Comparison of ENCODE assay signal across 2 cellular contexts in the genomic region with DNA sequence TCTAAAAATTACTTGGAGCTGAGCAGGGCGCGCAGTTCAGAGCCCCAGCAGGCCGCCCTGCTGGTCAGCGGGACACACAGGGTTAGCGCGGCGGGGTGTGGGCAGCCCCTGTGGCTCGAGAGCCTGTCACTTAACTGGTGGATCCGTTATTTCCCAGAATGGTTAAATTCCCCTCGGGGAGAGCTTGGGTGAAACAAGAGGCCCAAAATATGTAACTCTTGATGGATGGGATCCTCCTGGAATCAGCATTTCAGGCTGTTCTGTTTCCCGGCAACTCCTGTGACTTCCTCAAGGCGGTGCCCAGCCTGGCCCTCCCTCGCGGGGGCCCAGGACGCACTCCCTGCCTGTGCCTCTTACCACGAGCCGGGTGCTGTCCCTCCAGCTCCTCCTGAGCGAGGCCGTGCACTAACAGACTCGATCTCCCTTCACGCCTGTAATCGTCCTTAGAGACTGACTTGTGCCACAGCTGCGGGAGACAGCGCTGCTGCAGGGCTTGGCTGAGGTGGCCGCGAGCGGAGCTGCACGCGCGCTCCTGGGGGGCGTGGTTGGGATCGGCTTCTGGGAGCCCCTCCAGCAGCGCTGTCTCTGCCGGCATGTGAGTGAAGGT.
TF ChIP-seq lines count a peak whose summit lies in the region.

No MANE protein-coding gene starts in this region.

TF ChIP-seq in HCT116, 20 proteins besides CTCF, POLR2A, EP300 and RAD21:
- no peak for TF ChIP-seq CBX3 (IDR thresholded peaks at IDR 0.05; ENCODE audit: low read depth)
- TF ChIP-seq JUND (IDR thresholded peaks at IDR 0.05) = no peak
- TF ChIP-seq ZBTB33 (IDR thresholded peaks at IDR 0.05; ENCODE audit: extremely low read depth, insufficient replicate concordance, low read length) = no peak
- TF ChIP-seq TCF7L2 (IDR thresholded peaks at IDR 0.05; ENCODE audit: borderline replicate concordance, extremely low read depth, insufficient read depth, insufficient read length) = no peak
- TF ChIP-seq FOSL1 (IDR thresholded peaks at IDR 0.05; ENCODE audit: low read depth) = no peak
- TF ChIP-seq ZNF274 (IDR thresholded peaks at IDR 0.05; ENCODE audit: low read depth, low read length) = no peak
- TF ChIP-seq ZFX (IDR thresholded peaks at IDR 0.05) = no peak
- TF ChIP-seq, protein P1, sequence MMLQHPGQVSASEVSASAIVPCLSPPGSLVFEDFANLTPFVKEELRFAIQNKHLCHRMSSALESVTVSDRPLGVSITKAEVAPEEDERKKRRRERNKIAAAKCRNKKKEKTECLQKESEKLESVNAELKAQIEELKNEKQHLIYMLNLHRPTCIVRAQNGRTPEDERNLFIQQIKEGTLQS (IDR thresholded peaks at IDR 0.05) = no peak
- TF ChIP-seq EGR1 (IDR thresholded peaks at IDR 0.05; ENCODE audit: low read depth) = no peak
- no peak for TF ChIP-seq SIN3A (IDR thresholded peaks at IDR 0.05; ENCODE audit: low read depth)
- TF ChIP-seq, protein P2, sequence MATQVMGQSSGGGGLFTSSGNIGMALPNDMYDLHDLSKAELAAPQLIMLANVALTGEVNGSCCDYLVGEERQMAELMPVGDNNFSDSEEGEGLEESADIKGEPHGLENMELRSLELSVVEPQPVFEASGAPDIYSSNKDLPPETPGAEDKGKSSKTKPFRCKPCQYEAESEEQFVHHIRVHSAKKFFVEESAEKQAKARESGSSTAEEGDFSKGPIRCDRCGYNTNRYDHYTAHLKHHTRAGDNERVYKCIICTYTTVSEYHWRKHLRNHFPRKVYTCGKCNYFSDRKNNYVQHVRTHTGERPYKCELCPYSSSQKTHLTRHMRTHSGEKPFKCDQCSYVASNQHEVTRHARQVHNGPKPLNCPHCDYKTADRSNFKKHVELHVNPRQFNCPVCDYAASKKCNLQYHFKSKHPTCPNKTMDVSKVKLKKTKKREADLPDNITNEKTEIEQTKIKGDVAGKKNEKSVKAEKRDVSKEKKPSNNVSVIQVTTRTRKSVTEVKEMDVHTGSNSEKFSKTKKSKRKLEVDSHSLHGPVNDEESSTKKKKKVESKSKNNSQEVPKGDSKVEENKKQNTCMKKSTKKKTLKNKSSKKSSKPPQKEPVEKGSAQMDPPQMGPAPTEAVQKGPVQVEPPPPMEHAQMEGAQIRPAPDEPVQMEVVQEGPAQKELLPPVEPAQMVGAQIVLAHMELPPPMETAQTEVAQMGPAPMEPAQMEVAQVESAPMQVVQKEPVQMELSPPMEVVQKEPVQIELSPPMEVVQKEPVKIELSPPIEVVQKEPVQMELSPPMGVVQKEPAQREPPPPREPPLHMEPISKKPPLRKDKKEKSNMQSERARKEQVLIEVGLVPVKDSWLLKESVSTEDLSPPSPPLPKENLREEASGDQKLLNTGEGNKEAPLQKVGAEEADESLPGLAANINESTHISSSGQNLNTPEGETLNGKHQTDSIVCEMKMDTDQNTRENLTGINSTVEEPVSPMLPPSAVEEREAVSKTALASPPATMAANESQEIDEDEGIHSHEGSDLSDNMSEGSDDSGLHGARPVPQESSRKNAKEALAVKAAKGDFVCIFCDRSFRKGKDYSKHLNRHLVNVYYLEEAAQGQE (IDR thresholded peaks at IDR 0.05; ENCODE audit: low read depth) = no peak
- TF ChIP-seq YY1 (IDR thresholded peaks at IDR 0.05; ENCODE audit: extremely low read depth, insufficient replicate concordance, low read depth, low read length) = no peak
- no peak for TF ChIP-seq EZH2phosphoT487 (IDR thresholded peaks at IDR 0.05; ENCODE audit: borderline replicate concordance)
- TF ChIP-seq CEBPB (IDR thresholded peaks at IDR 0.05; ENCODE audit: low read depth) = no peak
- TF ChIP-seq MAX (IDR thresholded peaks at IDR 0.05) = no peak
- no peak for TF ChIP-seq POLR2AphosphoS5 (IDR thresholded peaks at IDR 0.05; ENCODE audit: low read depth, low read length)
- TF ChIP-seq EZH2 (IDR thresholded peaks at IDR 0.05) = no peak
- TF ChIP-seq ELF1 (IDR thresholded peaks at IDR 0.05; ENCODE audit: borderline replicate concordance, low read depth) = no peak
- no peak for TF ChIP-seq SP1 (IDR thresholded peaks at IDR 0.05; ENCODE audit: low read depth)
- no peak for TF ChIP-seq SRF (IDR thresholded peaks at IDR 0.05; ENCODE audit: low read depth)

TF ChIP-seq in WTC11, 78 proteins besides CTCF, POLR2A, EP300 and RAD21:
- TF ChIP-seq CREM (CRISPR knock-in tag; IDR thresholded peaks at IDR 0.05) (no peak), MLX (CRISPR knock-in tag; IDR thresholded peaks at IDR 0.05) (no peak), ERG (CRISPR knock-in tag; IDR thresholded peaks at IDR 0.05) (no peak), SMAD4 (CRISPR knock-in tag; IDR thresholded peaks at IDR 0.05) (no peak), TEAD1 (CRISPR knock-in tag; IDR thresholded peaks at IDR 0.05) (no peak), HMGA2 (CRISPR knock-in tag; IDR thresholded peaks at IDR 0.05) (no peak), TCF7 (CRISPR knock-in tag; IDR thresholded peaks at IDR 0.05; ENCODE audit: low read depth) (no peak), CBFB (CRISPR knock-in tag; IDR thresholded peaks at IDR 0.05; ENCODE audit: low read depth) (no peak), MAX (CRISPR knock-in tag; IDR thresholded peaks at IDR 0.05) (no peak), ZNF671 (CRISPR knock-in tag; IDR thresholded peaks at IDR 0.05) (no peak), KAT7 (CRISPR knock-in tag; IDR thresholded peaks at IDR 0.05; ENCODE audit: borderline replicate concordance) (no peak), MYBL2 (CRISPR knock-in tag; IDR thresholded peaks at IDR 0.05) (no peak), PRRX2 (CRISPR knock-in tag; IDR thresholded peaks at IDR 0.05) (no peak), ZNF232 (CRISPR knock-in tag; IDR thresholded peaks at IDR 0.05) (no peak), ZBTB21 (CRISPR knock-in tag; IDR thresholded peaks at IDR 0.05; ENCODE audit: borderline replicate concordance) (no peak), GTF2I (CRISPR knock-in tag; conservative IDR thresholded peaks at IDR 0.05) (no peak)
- TF ChIP-seq, protein P3, sequence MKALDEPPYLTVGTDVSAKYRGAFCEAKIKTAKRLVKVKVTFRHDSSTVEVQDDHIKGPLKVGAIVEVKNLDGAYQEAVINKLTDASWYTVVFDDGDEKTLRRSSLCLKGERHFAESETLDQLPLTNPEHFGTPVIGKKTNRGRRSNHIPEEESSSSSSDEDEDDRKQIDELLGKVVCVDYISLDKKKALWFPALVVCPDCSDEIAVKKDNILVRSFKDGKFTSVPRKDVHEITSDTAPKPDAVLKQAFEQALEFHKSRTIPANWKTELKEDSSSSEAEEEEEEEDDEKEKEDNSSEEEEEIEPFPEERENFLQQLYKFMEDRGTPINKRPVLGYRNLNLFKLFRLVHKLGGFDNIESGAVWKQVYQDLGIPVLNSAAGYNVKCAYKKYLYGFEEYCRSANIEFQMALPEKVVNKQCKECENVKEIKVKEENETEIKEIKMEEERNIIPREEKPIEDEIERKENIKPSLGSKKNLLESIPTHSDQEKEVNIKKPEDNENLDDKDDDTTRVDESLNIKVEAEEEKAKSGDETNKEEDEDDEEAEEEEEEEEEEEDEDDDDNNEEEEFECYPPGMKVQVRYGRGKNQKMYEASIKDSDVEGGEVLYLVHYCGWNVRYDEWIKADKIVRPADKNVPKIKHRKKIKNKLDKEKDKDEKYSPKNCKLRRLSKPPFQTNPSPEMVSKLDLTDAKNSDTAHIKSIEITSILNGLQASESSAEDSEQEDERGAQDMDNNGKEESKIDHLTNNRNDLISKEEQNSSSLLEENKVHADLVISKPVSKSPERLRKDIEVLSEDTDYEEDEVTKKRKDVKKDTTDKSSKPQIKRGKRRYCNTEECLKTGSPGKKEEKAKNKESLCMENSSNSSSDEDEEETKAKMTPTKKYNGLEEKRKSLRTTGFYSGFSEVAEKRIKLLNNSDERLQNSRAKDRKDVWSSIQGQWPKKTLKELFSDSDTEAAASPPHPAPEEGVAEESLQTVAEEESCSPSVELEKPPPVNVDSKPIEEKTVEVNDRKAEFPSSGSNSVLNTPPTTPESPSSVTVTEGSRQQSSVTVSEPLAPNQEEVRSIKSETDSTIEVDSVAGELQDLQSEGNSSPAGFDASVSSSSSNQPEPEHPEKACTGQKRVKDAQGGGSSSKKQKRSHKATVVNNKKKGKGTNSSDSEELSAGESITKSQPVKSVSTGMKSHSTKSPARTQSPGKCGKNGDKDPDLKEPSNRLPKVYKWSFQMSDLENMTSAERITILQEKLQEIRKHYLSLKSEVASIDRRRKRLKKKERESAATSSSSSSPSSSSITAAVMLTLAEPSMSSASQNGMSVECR (CRISPR knock-in tag; IDR thresholded peaks at IDR 0.05; ENCODE audit: borderline replicate concordance) = no peak
TF ChIP-seq in WTC11: peak in this region for 0.
